In the genomic region with DNA sequence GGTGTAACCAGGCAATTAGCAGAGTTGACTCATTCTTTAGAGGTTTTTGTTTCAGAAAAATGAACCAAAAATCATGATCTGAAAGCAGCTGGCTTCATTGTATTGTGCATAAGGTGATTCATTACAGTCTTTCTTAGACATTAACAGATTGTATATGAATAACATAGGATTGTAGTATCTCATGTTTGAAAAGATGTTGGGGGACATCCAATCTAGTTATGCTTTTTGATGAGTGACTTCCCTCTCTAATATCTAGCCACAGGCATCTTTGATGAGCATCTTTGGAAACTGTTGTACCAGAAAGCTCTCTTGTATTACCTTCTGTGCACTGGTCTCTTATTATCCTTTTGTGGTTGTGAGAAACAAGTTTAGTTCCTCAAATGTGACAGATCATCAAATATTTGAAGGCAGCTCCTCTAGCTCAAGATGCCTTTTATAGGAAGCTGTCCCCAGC, we compare ENCODE assay signal across 13 cellular contexts. TPM values are rescaled to one million over a fixed set of nuclear protein-coding genes. Genes with fewer than 3 reads are reported as not detected.
DNase-seq lines count a peak whose midpoint lies in the region; ATAC-seq and TF ChIP-seq lines count a peak whose summit lies in the region.
"Had no signal": no experiment of that assay in that cellular context is flagged by ENCODE, and none has a peak within 500 bp of the region (broad histone marks: within the 10 kb centered on the region; RNA-seq: fewer than 3 reads in every experiment).

No MANE protein-coding gene starts in this region.

- no peak overlapping the region for H3K23ac ChIP-seq in neuronal stem cell (ENCODE audit: low read depth, low read length, poor library complexity)

- in situ Hi-C loops in GM13976 (cut with MboI; ENCODE audit: low sequenced_read_pairs, unreplicated experiment): no loop called here
- in situ Hi-C loops in KBM-7 (cut with MboI; ENCODE audit: low pct_unique_long_range_greater_than_20kb, low sequenced_read_pairs): no loop called here

- no peak overlapping the region for H2AK5ac ChIP-seq in neuronal stem cell (ENCODE audit: low read depth, low read length)

- H2BK12ac ChIP-seq in neuronal stem cell (ENCODE audit: low read length): no peak overlapping the region

- H3K4me3 ChIP-seq in neuronal stem cell (ENCODE audit: low read length in 2 of 2): no peak overlapping the region
- H3K4me3 ChIP-seq in Peyer's patch: no peak overlapping the region
- H3K4me3 ChIP-seq: adrenal gland, psoas muscle had no signal

- H2AFZ ChIP-seq in neuronal stem cell (ENCODE audit: low read length): no peak overlapping the region

- H3K9ac ChIP-seq in neuronal stem cell (ENCODE audit: low read depth, low read length, poor library complexity): no peak overlapping the region

- no peak overlapping the region for H3K4ac ChIP-seq in neuronal stem cell (ENCODE audit: low read length)

- H3K36me3 ChIP-seq in neuronal stem cell (replicated peaks in 1 of 2; ENCODE audit: control insufficient read depth in 2 of 2, insufficient read depth in 2 of 2, low read length in 2 of 2) (peaks cover 2 to 5% of the 10 kb centered on the region in 2 donors), Peyer's patch (no peaks in the 10 kb centered on the region)
- H3K36me3 ChIP-seq: adrenal gland had no signal

- no peak overlapping the region for H2BK120ac ChIP-seq in neuronal stem cell (ENCODE audit: low read depth, low read length)

- peaks cover 61% of the 10 kb centered on the region for H3K36me3 Mint-ChIP-seq in activated T-helper 2 cell treated with anti-CD3 and anti-CD28 coated beads, Interferon-gamma antibody, Interleukin-2, Interleukin-4, amounts not matched to agents 10 μg/mL and 5 μg/mL and 100 μg/mL, durations not matched to agents 14 hours and 24 hours and 36 hours (ENCODE audit: low read depth)

- H3K27ac ChIP-seq in neuronal stem cell (replicated peaks; ENCODE audit: low read length): no peak overlapping the region
- H3K27ac ChIP-seq in Peyer's patch: no peak overlapping the region
- H3K27ac ChIP-seq: adrenal gland, psoas muscle had no signal

- H3K4me2 ChIP-seq in neuronal stem cell (ENCODE audit: insufficient read depth, low read length, poor library complexity, severe bottlenecking): no peak overlapping the region

- no peak overlapping the region for H3K4me3 Mint-ChIP-seq in activated T-helper 2 cell treated with anti-CD3 and anti-CD28 coated beads, Interferon-gamma antibody, Interleukin-2, Interleukin-4, amounts not matched to agents 10 μg/mL and 5 μg/mL and 100 μg/mL, durations not matched to agents 14 hours and 24 hours and 36 hours (ENCODE audit: low read depth)

- peak; percentile 42 for DNase-seq in GM13976 (ENCODE audit: low spot score)
- peak; percentile 44 for DNase-seq in GM20000 (ENCODE audit: low spot score)
- DNase-seq in KBM-7: peak; percentile 54
- no peak for DNase-seq in activated T-helper 2 cell treated with anti-CD3 and anti-CD28 coated beads, Interferon-gamma antibody, Interleukin-2, Interleukin-4, amounts not matched to agents 10 μg/mL and 5 μg/mL and 100 μg/mL, durations not matched to agents 14 hours and 24 hours and 36 hours (ENCODE audit: low spot score)
- DNase-seq in neuronal stem cell (ENCODE audit: low spot score): no peak
- DNase-seq in Peyer's patch: no peak
- no peak for DNase-seq in dermis blood vessel endothelial cell
- DNase-seq: activated CD4-positive, alpha-beta T cell treated with anti-CD3 and anti-CD28 coated beads for 4 hours; adrenal gland; effector memory CD4-positive, alpha-beta T cell; mammary epithelial cell; psoas muscle had no signal

- no peaks in the 10 kb centered on the region for H3K27me3 ChIP-seq in neuronal stem cell (ENCODE audit: control insufficient read depth in 3 of 3, insufficient read depth in 3 of 3, low read depth in 1 of 3, low read length in 3 of 3)
- H3K27me3 ChIP-seq in Peyer's patch: no peaks in the 10 kb centered on the region
- H3K27me3 ChIP-seq: adrenal gland had no signal

- H3K79me1 ChIP-seq in neuronal stem cell (ENCODE audit: low read depth, low read length): no peaks in the 10 kb centered on the region

- no peak overlapping the region for H4K91ac ChIP-seq in neuronal stem cell (ENCODE audit: low read depth, low read length, poor library complexity)

- H2BK15ac ChIP-seq in neuronal stem cell (ENCODE audit: low read length): no peak overlapping the region

- peaks cover 61% of the 10 kb centered on the region for H3K4me1 Mint-ChIP-seq in activated T-helper 2 cell treated with anti-CD3 and anti-CD28 coated beads, Interferon-gamma antibody, Interleukin-2, Interleukin-4, amounts not matched to agents 10 μg/mL and 5 μg/mL and 100 μg/mL, durations not matched to agents 14 hours and 24 hours and 36 hours (ENCODE audit: low read depth)

- no peak overlapping the region for H3K14ac ChIP-seq in neuronal stem cell (ENCODE audit: low read length)

- H3K9me3 Mint-ChIP-seq in activated T-helper 2 cell treated with anti-CD3 and anti-CD28 coated beads, Interferon-gamma antibody, Interleukin-2, Interleukin-4, amounts not matched to agents 10 μg/mL and 5 μg/mL and 100 μg/mL, durations not matched to agents 14 hours and 24 hours and 36 hours: peaks cover 3% of the 10 kb centered on the region

- no peak overlapping the region for H2BK5ac ChIP-seq in neuronal stem cell (ENCODE audit: low read length)

- H3K9me3 ChIP-seq in neuronal stem cell (replicated peaks in 1 of 2; ENCODE audit: control insufficient read depth in 2 of 2, insufficient read depth in 1 of 2, low read depth in 1 of 2, low read length in 2 of 2) (no peaks in the 10 kb centered on the region), Peyer's patch (no peaks in the 10 kb centered on the region)
- H3K9me3 ChIP-seq: adrenal gland, psoas muscle had no signal

- TF ChIP-seq CTCF in GM13976 (IDR thresholded peaks at IDR 0.05; ENCODE audit: borderline replicate concordance, control extremely low read depth, extremely low read depth, insufficient read depth, missing control alignments) (no peak), GM20000 (IDR thresholded peaks at IDR 0.05; ENCODE audit: extremely low read depth, missing control alignments) (no peak), Peyer's patch (IDR thresholded peaks at IDR 0.05) (no peak)

- no peaks in the 10 kb centered on the region for H3K27me3 Mint-ChIP-seq in activated T-helper 2 cell treated with anti-CD3 and anti-CD28 coated beads, Interferon-gamma antibody, Interleukin-2, Interleukin-4, amounts not matched to agents 10 μg/mL and 5 μg/mL and 100 μg/mL, durations not matched to agents 14 hours and 24 hours and 36 hours (ENCODE audit: low read depth)

- no peak overlapping the region for H3K18ac ChIP-seq in neuronal stem cell (ENCODE audit: low read length)

- peak overlapping the region; percentile 80 for H3K27ac Mint-ChIP-seq in activated T-helper 2 cell treated with anti-CD3 and anti-CD28 coated beads, Interferon-gamma antibody, Interleukin-2, Interleukin-4, amounts not matched to agents 10 μg/mL and 5 μg/mL and 100 μg/mL, durations not matched to agents 14 hours and 24 hours and 36 hours

- intact Hi-C loops in activated T-helper 2 cell treated with anti-CD3 and anti-CD28 coated beads, Interferon-gamma antibody, Interleukin-2, Interleukin-4, amounts not matched to agents 10 μg/mL and 5 μg/mL and 100 μg/mL, durations not matched to agents 14 hours and 24 hours and 36 hours (cut with micrococcal nuclease): loop anchor here (2.0 kb wide), 2 partner anchors 50 to 130 kb away; no protein-coding TSS in a partner anchor

- TF ChIP-seq POLR2A in Peyer's patch (IDR thresholded peaks at IDR 0.05): no peak

- ATAC-seq in GM19023 (IDR thresholded peaks at IDR 0.05; ENCODE audit: unreplicated experiment): no peak
- ATAC-seq: psoas muscle had no signal

- peaks cover 1 to 2% of the 10 kb centered on the region in 2 donors for H3K4me1 ChIP-seq in neuronal stem cell (ENCODE audit: control insufficient read depth in 2 of 2, insufficient read depth in 1 of 2, low read depth in 1 of 2, low read length in 2 of 2)
- H3K4me1 ChIP-seq in Peyer's patch: no peaks in the 10 kb centered on the region
- H3K4me1 ChIP-seq: psoas muscle had no signal

- no peak overlapping the region for H4K8ac ChIP-seq in neuronal stem cell (ENCODE audit: low read depth, low read length)

RNA-seq across cellular contexts. Expression of gene GRK3, which starts 8.3 kb away (rescaled TPM):
- total RNA-seq in activated T-helper 2 cell treated with anti-CD3 and anti-CD28 coated beads, Interferon-gamma antibody, Interleukin-2, Interleukin-4, amounts not matched to agents 10 μg/mL and 5 μg/mL and 100 μg/mL, durations not matched to agents 14 hours and 24 hours and 36 hours: 60.2 and 61.4 TPM in 2 replicates
- 13.5 TPM for polyA plus RNA-seq in neuronal stem cell (2013, experiment 1 of 2)
- polyA plus RNA-seq in neuronal stem cell (2013, experiment 2 of 2): 13.4 TPM
- total RNA-seq in Peyer's patch (10 to 100 TPM in 1 of 4 donors, 1 to 10 TPM in 3; 2.0 to 12.4 (median 3.6) TPM), dermis blood vessel endothelial cell (0.51 and 0.93 TPM in 2 replicates)

Comparison
In these comparisons a context has a peak if more than half of its experiments do, and no peak if none do; other contexts are left out.
1. DNase-seq: peak in GM13976 (single experiment), GM20000 (single experiment) and KBM-7 (single experiment); none in activated T-helper 2 cell treated with anti-CD3 and anti-CD28 coated beads, Interferon-gamma antibody, Interleukin-2, Interleukin-4, amounts not matched to agents 10 μg/mL and 5 μg/mL and 100 μg/mL, durations not matched to agents 14 hours and 24 hours and 36 hours (single experiment), neuronal stem cell (single experiment), Peyer's patch (0 of 3) and dermis blood vessel endothelial cell (single experiment).